Comparison of ENCODE assay signal across 8 cellular contexts in genomic region chr7:141511370-141512335, GRCh38. TPM values are rescaled to one million over a fixed set of nuclear protein-coding genes. Genes with fewer than 3 reads are reported as not detected.
DNase-seq lines count a peak whose midpoint lies in the region; ATAC-seq and TF ChIP-seq lines count a peak whose summit lies in the region.

No MANE protein-coding gene starts in this region.

- H3K9me3 ChIP-seq in duodenal mucosa (ENCODE audit: control insufficient read depth in 1 of 2, low read length in 2 of 2) (no peaks in the 10 kb centered on the region), mucosa of descending colon (no peaks in the 10 kb centered on the region), Karpas-422 (ENCODE audit: low read length) (no peaks in the 10 kb centered on the region)

- H2AFZ ChIP-seq in ACC112 (ENCODE audit: low read length, unreplicated experiment), result no peak overlapping the region
- no peak overlapping the region for H2AFZ ChIP-seq in Karpas-422 (ENCODE audit: low read length)

- DNase-seq in NCI-H2029 (lab: John Stamatoyannopoulos, UW) (peak; percentile 53), mucosa of descending colon (peak; percentile 5 to 47 (median 28)), MV-4-11 (lab: John Stamatoyannopoulos, UW) (no peak), dedifferentiated amniotic fluid mesenchymal stem cell (ENCODE audit: extremely low spot score) (no peak), Karpas-422 (no peak), HCEC 1CT (no peak)

- peak; percentile 73 for ATAC-seq in mucosa of descending colon

- H3K9ac ChIP-seq in duodenal mucosa (ENCODE audit: low read depth in 1 of 2, low read length in 2 of 2) (no peak overlapping the region), Karpas-422 (ENCODE audit: low read length) (no peak overlapping the region)

- H4K20me1 ChIP-seq in Karpas-422 (ENCODE audit: insufficient read depth, low read depth, low read length), result no peaks in the 10 kb centered on the region

- H3K4me1 ChIP-seq in ACC112 (ENCODE audit: control insufficient read depth, insufficient read depth, low read length, unreplicated experiment) (no peaks in the 10 kb centered on the region), duodenal mucosa (ENCODE audit: control insufficient read depth in 1 of 2, insufficient read depth in 2 of 2, low read length in 2 of 2) (peaks cover 0 to 11% of the 10 kb centered on the region in 2 donors), mucosa of descending colon (ENCODE audit: low read depth) (peaks cover 5% of the 10 kb centered on the region), Karpas-422 (ENCODE audit: low read length) (no peaks in the 10 kb centered on the region)

- no peak overlapping the region for H3K4me2 ChIP-seq in Karpas-422 (ENCODE audit: low read depth, low read length, poor library complexity, severe bottlenecking)

- intact Hi-C loops in mucosa of descending colon (cut with DNase I, micrococcal nuclease), result no loop called here

- H3K9me2 ChIP-seq in Karpas-422 (replicated peaks; ENCODE audit: insufficient read depth, low read length), result no peaks in the 10 kb centered on the region

- H3K4me3 ChIP-seq in ACC112 (ENCODE audit: low read depth, low read length), result 0 out of 2 replicates have a peak overlapping the region, but pooled peaks have one; percentile 43
- peak overlapping the region; percentile 54 to 70 for H3K4me3 ChIP-seq in duodenal mucosa (ENCODE audit: low read depth in 1 of 2, low read length in 2 of 2)
- no peak overlapping the region for H3K4me3 ChIP-seq in mucosa of descending colon
- H3K4me3 ChIP-seq in Karpas-422 (ENCODE audit: low read length), result no peak overlapping the region

- H3K79me2 ChIP-seq in ACC112 (ENCODE audit: control insufficient read depth, insufficient read depth, low read length, unreplicated experiment) (no peaks in the 10 kb centered on the region), Karpas-422 (ENCODE audit: low read length) (no peaks in the 10 kb centered on the region)

- H3K27ac ChIP-seq in ACC112 (ENCODE audit: low read depth, low read length) (no peak overlapping the region), duodenal mucosa (ENCODE audit: low read depth, low read length) (no peak overlapping the region), Karpas-422 (ENCODE audit: low read length) (no peak overlapping the region)

- H3K36me3 ChIP-seq in ACC112 (ENCODE audit: insufficient read depth, low read length) (no peaks in the 10 kb centered on the region), duodenal mucosa (ENCODE audit: control insufficient read depth in 1 of 2, insufficient read depth in 2 of 2, low read length in 2 of 2) (no peaks in the 10 kb centered on the region), mucosa of descending colon (ENCODE audit: low read depth) (no peaks in the 10 kb centered on the region), Karpas-422 (ENCODE audit: insufficient read depth, low read length) (no peaks in the 10 kb centered on the region)

- H3K27me3 ChIP-seq in ACC112 (ENCODE audit: insufficient read depth, low read length) (peaks cover 55% of the 10 kb centered on the region), duodenal mucosa (ENCODE audit: control insufficient read depth in 1 of 2, insufficient read depth in 2 of 2, low read length in 2 of 2) (peaks cover 11 to 34% of the 10 kb centered on the region in 2 donors), Karpas-422 (ENCODE audit: low read length) (no peaks in the 10 kb centered on the region)

- no peak for TF ChIP-seq CTCF in mucosa of descending colon (IDR thresholded peaks at IDR 0.05)

RNA-seq across cellular contexts. Expression of gene AGK, which starts 39.6 kb away (rescaled TPM):
- 10 to 100 TPM; 16.7 to 20.7 (median 17.6) TPM for total RNA-seq in mucosa of descending colon
- 48.9 and 53.0 TPM in 2 replicates for total RNA-seq in Karpas-422 (2014; rRNA removed; shearing (Covaris generic); ENCODE audit: low replicate concordance)

Comparison
In these comparisons a context has a peak if more than half of its experiments do, and no peak if none do; other contexts are left out.
1. H3K4me3 ChIP-seq: peak in ACC112 (single experiment) and duodenal mucosa (2 of 2); none in mucosa of descending colon (single experiment) and Karpas-422 (single experiment).
2. DNase-seq: peak in NCI-H2029 (single experiment) and mucosa of descending colon (3 of 3); none in MV-4-11 (single experiment), dedifferentiated amniotic fluid mesenchymal stem cell (single experiment), Karpas-422 (single experiment) and HCEC 1CT (single experiment).